In the genomic region with DNA sequence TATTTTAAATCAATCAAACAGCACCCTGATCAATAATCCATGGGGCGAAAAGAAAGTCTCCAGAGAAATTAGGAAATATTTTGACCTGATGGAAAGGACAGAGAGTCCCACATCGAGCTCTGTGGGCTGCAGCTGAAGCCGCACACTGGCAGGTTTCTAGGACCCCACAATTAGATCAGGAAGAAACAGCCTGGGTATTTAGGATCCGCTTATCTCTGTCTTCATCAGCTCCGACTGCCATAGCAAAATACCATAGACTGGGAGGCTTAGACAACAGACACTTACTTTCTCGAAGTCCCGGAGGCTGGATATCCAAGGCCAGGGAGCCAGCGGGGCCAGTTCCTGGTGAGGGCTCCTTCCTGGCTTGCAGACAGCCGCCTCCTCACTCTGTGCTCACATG, we compare ENCODE assay signal across 31 cellular contexts. TPM values are rescaled to one million over a fixed set of nuclear protein-coding genes. Genes with fewer than 3 reads are reported as not detected.
"Had no signal": no experiment of that assay in that cellular context is flagged by ENCODE, and none has a peak within 500 bp of the region (broad histone marks: within the 10 kb centered on the region; RNA-seq: fewer than 3 reads in every experiment).

No MANE protein-coding gene starts in this region.

- H3K4me1 Mint-ChIP-seq: immature natural killer cell, nephron, neural crest cell had no signal

- ATAC-seq: left colon; left lung; lower lobe of right lung; naive thymus-derived CD8-positive, alpha-beta T cell; pancreas; psoas muscle; right lobe of liver; stimulated activated naive B cell treated with anti-CD40 and anti-IgM and Interleukin-4, amounts not matched to agents 10 μg/mL and 1 μg/mL and 100 μg/mL, for 72 hours; stimulated activated naive CD8-positive, alpha-beta T cell treated with anti-CD3 and anti-CD28 coated beads, Interleukin-15, Interleukin-2, amounts not matched to agents 100 U/mL and 50 U/mL, for 24 hours; upper lobe of right lung had no signal

- H3K27me3 ChIP-seq: left lung, testis, thyroid gland, transverse colon, upper lobe of right lung had no signal

- DNase-seq: hypothalamus; immature natural killer cell; kidney; left colon; left lung; lower lobe of right lung; mammary epithelial cell; mesenchymal stem cell; naive thymus-derived CD8-positive, alpha-beta T cell; nucleus accumbens; posterior cingulate gyrus; psoas muscle; right lobe of liver; stimulated activated CD4-positive, alpha-beta T cell treated with anti-CD3 and anti-CD28 coated beads, Interleukin-1b, Interleukin-23, amount 100 ng/mL, for 48 hours; stimulated activated CD4-positive, alpha-beta T cell treated with anti-CD3 and anti-CD28 coated beads, Interleukin-2, amount 100 ng/mL, for 48 hours; stimulated activated CD4-positive, alpha-beta T cell treated with anti-CD3 and anti-CD28 coated beads, Interleukin-4, amount 100 ng/mL, for 4 hours; stimulated activated CD8-positive, alpha-beta memory T cell treated with anti-CD3 and anti-CD28 coated beads, Interleukin-4, amount 100 ng/mL, for 48 hours; stimulated activated naive B cell treated with anti-CD40 and anti-IgM and Interleukin-4, amounts not matched to agents 10 μg/mL and 1 μg/mL and 100 μg/mL, for 72 hours; stimulated activated naive CD8-positive, alpha-beta T cell treated with anti-CD3 and anti-CD28 coated beads, Interleukin-15, Interleukin-2, amounts not matched to agents 100 U/mL and 50 U/mL, for 24 hours; stomach; testis; thyroid gland; transverse colon; upper lobe of right lung had no signal

- H3K4me1 ChIP-seq: left lung, lower lobe of right lung, pancreas, psoas muscle, right lobe of liver, stomach, testis, thyroid gland, transverse colon, upper lobe of right lung had no signal

- H3K27me3 Mint-ChIP-seq: naive thymus-derived CD8-positive, alpha-beta T cell had no signal

- H3K9me3 Mint-ChIP-seq: immature natural killer cell; naive thymus-derived CD8-positive, alpha-beta T cell; neural crest cell; stimulated activated naive B cell treated with anti-CD40 and anti-IgM and Interleukin-4, amounts not matched to agents 10 μg/mL and 1 μg/mL and 100 μg/mL, for 72 hours had no signal

- H3K36me3 ChIP-seq: left lung, lower lobe of right lung, pancreas, right lobe of liver, stomach, thyroid gland, transverse colon, upper lobe of right lung had no signal

- H3K4me2 ChIP-seq: smooth muscle cell had no signal

- H3K36me3 Mint-ChIP-seq: immature natural killer cell; naive thymus-derived CD8-positive, alpha-beta T cell; stimulated activated naive B cell treated with anti-CD40 and anti-IgM and Interleukin-4, amounts not matched to agents 10 μg/mL and 1 μg/mL and 100 μg/mL, for 72 hours had no signal

- H3K4me3 ChIP-seq: left lung, lower lobe of right lung, pancreas, psoas muscle, right lobe of liver, smooth muscle cell, stomach, testis, thyroid gland, transverse colon, upper lobe of right lung had no signal

- H3K27ac Mint-ChIP-seq: immature natural killer cell; naive thymus-derived CD8-positive, alpha-beta T cell; nephron; stimulated activated naive B cell treated with anti-CD40 and anti-IgM and Interleukin-4, amounts not matched to agents 10 μg/mL and 1 μg/mL and 100 μg/mL, for 72 hours had no signal

- H3K27ac ChIP-seq: left lung, lower lobe of right lung, pancreas, psoas muscle, right lobe of liver, stomach, testis, thyroid gland, transverse colon, upper lobe of right lung had no signal

- H3K4me3 Mint-ChIP-seq: immature natural killer cell; naive thymus-derived CD8-positive, alpha-beta T cell; nephron; neural crest cell; stimulated activated naive B cell treated with anti-CD40 and anti-IgM and Interleukin-4, amounts not matched to agents 10 μg/mL and 1 μg/mL and 100 μg/mL, for 72 hours had no signal

- H3K9me3 ChIP-seq: left lung, lower lobe of right lung, pancreas, psoas muscle, right lobe of liver, stomach, testis, thyroid gland, transverse colon, upper lobe of right lung had no signal

RNA-seq across cellular contexts. Expression of gene ATP2B3, which starts 45.1 kb away (rescaled TPM):
- total RNA-seq: kidney; left lung; liver; lower lobe of right lung; mammary epithelial cell; mucosa of gallbladder; naive thymus-derived CD8-positive, alpha-beta T cell; osteoblast; thyroid gland; transverse colon; upper lobe of right lung had no signal
- polyA plus RNA-seq: immature natural killer cell; liver; mammary epithelial cell; naive thymus-derived CD8-positive, alpha-beta T cell had no signal
